In the genomic region with DNA sequence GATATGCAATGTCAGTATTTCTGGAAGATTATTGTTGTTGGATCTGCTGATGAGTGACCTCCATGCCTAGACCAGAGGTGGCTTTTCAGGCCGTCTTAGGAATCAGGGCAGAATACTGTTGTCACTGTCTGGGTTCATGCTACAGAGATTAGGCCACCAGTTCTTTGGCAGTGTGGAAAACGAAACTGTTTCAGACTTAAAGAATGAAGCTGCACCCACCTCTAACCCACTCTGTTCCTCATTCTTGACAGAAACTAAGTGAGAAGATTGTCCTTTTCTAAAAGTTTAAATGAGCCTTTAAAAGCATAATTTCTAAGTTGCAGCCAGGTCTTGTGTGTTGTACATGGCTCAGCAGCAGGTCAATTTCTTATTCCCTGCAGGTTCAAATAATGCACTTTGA, we compare ENCODE assay signal across 17 cellular contexts.
DNase-seq lines count a peak whose midpoint lies in the region; ATAC-seq, FAIRE-seq and TF ChIP-seq lines count a peak whose summit lies in the region.
"Had no signal": no experiment of that assay in that cellular context is flagged by ENCODE, and none has a peak within 500 bp of the region (broad histone marks: within the 10 kb centered on the region; RNA-seq: fewer than 3 reads in every experiment).

No MANE protein-coding gene starts in this region.

- no peaks in the 10 kb centered on the region for H3K9me3 Mint-ChIP-seq in activated CD8-positive, alpha-beta memory T cell treated with anti-CD3 and anti-CD28 coated beads, Interleukin-2, amount 10 ng/mL, durations not matched to agents 7 days and 5 days (ENCODE audit: low read depth)
- H3K9me3 Mint-ChIP-seq in activated naive CD4-positive, alpha-beta T cell treated with anti-CD3 and anti-CD28 coated beads, Interleukin-2, amount 10 ng/mL, durations not matched to agents 7 days and 5 days, result no peaks in the 10 kb centered on the region
- H3K9me3 Mint-ChIP-seq: IgD-negative memory B cell; natural killer cell treated with Interleukin-12 subunit alpha and Interleukin-12 subunit beta and Interleukin-15 and Interleukin-18, amount 100 ng/mL, for 72 hours had no signal

- H3K36me3 Mint-ChIP-seq in activated CD8-positive, alpha-beta memory T cell treated with anti-CD3 and anti-CD28 coated beads, Interleukin-2, amount 10 ng/mL, durations not matched to agents 7 days and 5 days, result no peaks in the 10 kb centered on the region
- no peaks in the 10 kb centered on the region for H3K36me3 Mint-ChIP-seq in activated naive CD4-positive, alpha-beta T cell treated with anti-CD3 and anti-CD28 coated beads, Interleukin-2, amount 10 ng/mL, durations not matched to agents 7 days and 5 days
- H3K36me3 Mint-ChIP-seq: IgD-negative memory B cell; natural killer cell treated with Interleukin-12 subunit alpha and Interleukin-12 subunit beta and Interleukin-15 and Interleukin-18, amount 100 ng/mL, for 72 hours had no signal

- ATAC-seq in HG02938 (IDR thresholded peaks at IDR 0.05; ENCODE audit: unreplicated experiment), result peak; percentile 87
- no peak for ATAC-seq in activated CD8-positive, alpha-beta memory T cell treated with anti-CD3 and anti-CD28 coated beads, Interleukin-2, amount 10 ng/mL, durations not matched to agents 7 days and 5 days
- ATAC-seq: natural killer cell treated with Interleukin-12 subunit alpha and Interleukin-12 subunit beta and Interleukin-15 and Interleukin-18, amount 100 ng/mL, for 72 hours had no signal

- FAIRE-seq in GM18507 (lab: Jason Lieb, UNC), result peak; percentile 87
- FAIRE-seq in small intestine (lab: Jason Lieb, UNC), result no peak
- FAIRE-seq: G401.6, RCC 7860, TTC549 had no signal

- H3K4me3 Mint-ChIP-seq in activated CD8-positive, alpha-beta memory T cell treated with anti-CD3 and anti-CD28 coated beads, Interleukin-2, amount 10 ng/mL, durations not matched to agents 7 days and 5 days, result no peak overlapping the region
- H3K4me3 Mint-ChIP-seq in activated naive CD4-positive, alpha-beta T cell treated with anti-CD3 and anti-CD28 coated beads, Interleukin-2, amount 10 ng/mL, durations not matched to agents 7 days and 5 days, result no peak overlapping the region
- H3K4me3 Mint-ChIP-seq: IgD-negative memory B cell; natural killer cell treated with Interleukin-12 subunit alpha and Interleukin-12 subunit beta and Interleukin-15 and Interleukin-18, amount 100 ng/mL, for 72 hours had no signal

- DNase-seq in GM18507 (ENCODE audit: extremely low spot score, insufficient read length, low read depth), result no peak
- peak; percentile 11 for DNase-seq in GM20000 (ENCODE audit: low spot score)
- DNase-seq in NAMALWA (ENCODE audit: low spot score), result peak; percentile 13
- no peak for DNase-seq in activated CD8-positive, alpha-beta memory T cell treated with anti-CD3 and anti-CD28 coated beads, Interleukin-2, amount 10 ng/mL, durations not matched to agents 7 days and 5 days
- no peak for DNase-seq in small intestine
- no peak for DNase-seq in activated naive CD4-positive, alpha-beta T cell treated with anti-CD3 and anti-CD28 coated beads, Interleukin-2, amount 10 ng/mL, durations not matched to agents 7 days and 5 days
- DNase-seq in inferior parietal cortex (ENCODE audit: extremely low spot score), result no peak
- DNase-seq: dorsolateral prefrontal cortex, foreskin melanocyte, NCI-H2081 treated with DMSO at 0.1 percent for 48 hours, upper lobe of left lung had no signal

- no peaks in the 10 kb centered on the region for H3K27me3 ChIP-seq in small intestine (ENCODE audit: control insufficient read depth in 2 of 2, insufficient read depth in 2 of 2, low read length in 2 of 2)
- H3K27me3 ChIP-seq: dorsolateral prefrontal cortex, upper lobe of left lung had no signal

- H3K4me3 ChIP-seq in small intestine (ENCODE audit: low read depth in 1 of 2, low read length in 2 of 2), result no peak overlapping the region
- H3K4me3 ChIP-seq: dorsolateral prefrontal cortex, upper lobe of left lung had no signal

- WGBS in small intestine, 3 donors, result 19 to 50% (median 43%) methylated on average over 2 of the region's 2 CpGs

- peaks cover 15% of the 10 kb centered on the region for H3K27me3 Mint-ChIP-seq in activated CD8-positive, alpha-beta memory T cell treated with anti-CD3 and anti-CD28 coated beads, Interleukin-2, amount 10 ng/mL, durations not matched to agents 7 days and 5 days
- H3K27me3 Mint-ChIP-seq in activated naive CD4-positive, alpha-beta T cell treated with anti-CD3 and anti-CD28 coated beads, Interleukin-2, amount 10 ng/mL, durations not matched to agents 7 days and 5 days, result peaks cover 11% of the 10 kb centered on the region

- no peak for TF ChIP-seq CTCF in GM20000 (IDR thresholded peaks at IDR 0.05; ENCODE audit: extremely low read depth, missing control alignments)

- H3K4me1 Mint-ChIP-seq in activated CD8-positive, alpha-beta memory T cell treated with anti-CD3 and anti-CD28 coated beads, Interleukin-2, amount 10 ng/mL, durations not matched to agents 7 days and 5 days, result peaks cover 10% of the 10 kb centered on the region
- no peaks in the 10 kb centered on the region for H3K4me1 Mint-ChIP-seq in activated naive CD4-positive, alpha-beta T cell treated with anti-CD3 and anti-CD28 coated beads, Interleukin-2, amount 10 ng/mL, durations not matched to agents 7 days and 5 days

- CTCF ChIA-PET in activated CD8-positive, alpha-beta memory T cell treated with anti-CD3 and anti-CD28 coated beads, Interleukin-2, amount 10 ng/mL, durations not matched to agents 7 days and 5 days (lab: Charles Lee), result no interaction called here
- CTCF ChIA-PET in activated naive CD4-positive, alpha-beta T cell treated with anti-CD3 and anti-CD28 coated beads, Interleukin-2, amount 10 ng/mL, durations not matched to agents 7 days and 5 days (lab: Charles Lee), result no interaction called here

- no peak overlapping the region for H3K27ac Mint-ChIP-seq in activated CD8-positive, alpha-beta memory T cell treated with anti-CD3 and anti-CD28 coated beads, Interleukin-2, amount 10 ng/mL, durations not matched to agents 7 days and 5 days
- H3K27ac Mint-ChIP-seq in activated naive CD4-positive, alpha-beta T cell treated with anti-CD3 and anti-CD28 coated beads, Interleukin-2, amount 10 ng/mL, durations not matched to agents 7 days and 5 days, result no peak overlapping the region
- H3K27ac Mint-ChIP-seq: IgD-negative memory B cell; natural killer cell treated with Interleukin-12 subunit alpha and Interleukin-12 subunit beta and Interleukin-15 and Interleukin-18, amount 100 ng/mL, for 72 hours had no signal

- H3K27ac ChIP-seq in small intestine (ENCODE audit: low read depth in 1 of 2, low read length in 1 of 2), result no peak overlapping the region
- H3K27ac ChIP-seq: dorsolateral prefrontal cortex, upper lobe of left lung had no signal

- no peaks in the 10 kb centered on the region for H3K4me1 ChIP-seq in small intestine (ENCODE audit: control insufficient read depth in 2 of 2, insufficient read depth in 1 of 2, low read depth in 1 of 2, low read length in 1 of 2)

- H3K36me3 ChIP-seq in small intestine (ENCODE audit: control insufficient read depth in 2 of 2, insufficient read depth in 2 of 2, low read length in 2 of 2), result no peaks in the 10 kb centered on the region
- H3K36me3 ChIP-seq: upper lobe of left lung had no signal

- H3K9me3 ChIP-seq in small intestine (ENCODE audit: control insufficient read depth, low read depth), result no peaks in the 10 kb centered on the region
- H3K9me3 ChIP-seq: upper lobe of left lung had no signal

Comparison
In these comparisons a context has a peak if more than half of its experiments do, and no peak if none do; other contexts are left out.
1. DNase-seq: peak in GM20000 (single experiment) and NAMALWA (single experiment); none in GM18507 (single experiment), activated CD8-positive, alpha-beta memory T cell treated with anti-CD3 and anti-CD28 coated beads, Interleukin-2, amount 10 ng/mL, durations not matched to agents 7 days and 5 days (single experiment), small intestine (single experiment), activated naive CD4-positive, alpha-beta T cell treated with anti-CD3 and anti-CD28 coated beads, Interleukin-2, amount 10 ng/mL, durations not matched to agents 7 days and 5 days (single experiment) and inferior parietal cortex (single experiment).